In genomic region chr15:75156306-75157215, GRCh38 we compare ENCODE assay signal across 24 cellular contexts. TPM values are rescaled to one million over a fixed set of nuclear protein-coding genes. Genes with fewer than 3 reads are reported as not detected.
DNase-seq lines count a peak whose midpoint lies in the region; ATAC-seq, FAIRE-seq and TF ChIP-seq lines count a peak whose summit lies in the region.
"Had no signal": no experiment of that assay in that cellular context is flagged by ENCODE, and none has a peak within 500 bp of the region (broad histone marks: within the 10 kb centered on the region; RNA-seq: fewer than 3 reads in every experiment).

No MANE protein-coding gene starts in this region.

- peak; percentile 57 for FAIRE-seq in GM12891 (lab: Jason Lieb, UNC)
- FAIRE-seq: frontal cortex had no signal

- H3K27me3 ChIP-seq in thyroid gland, result no peaks in the 10 kb centered on the region
- H3K27me3 ChIP-seq in SJCRH30, result no peaks in the 10 kb centered on the region

- 54 to 58% methylated on average over 13 of the region's 13 CpGs for WGBS in thyroid gland, 2 donors

- H3K4me3 ChIP-seq in thyroid gland (replicated peaks in 1 of 3) (no peak overlapping the region), SJCRH30 (no peak overlapping the region)

- no peaks in the 10 kb centered on the region for H3K36me3 Mint-ChIP-seq in WTC11
- H3K36me3 Mint-ChIP-seq: activated CD4-positive, alpha-beta memory T cell treated with anti-CD3 and anti-CD28 coated beads for 36 hours; memory B cell had no signal

- TF ChIP-seq CTCF in WTC11 (IDR thresholded peaks at IDR 0.05), result no peak
- no peak for TF ChIP-seq CTCF in thyroid gland (IDR thresholded peaks at IDR 0.05)

- H3K36me3 ChIP-seq in thyroid gland (no peaks in the 10 kb centered on the region), SJCRH30 (no peaks in the 10 kb centered on the region)

- TF ChIP-seq POLR2A in GM12891 (IDR thresholded peaks at IDR 0.05; ENCODE audit: low read depth, low read length), result no peak
- no peak for TF ChIP-seq POLR2A in thyroid gland (IDR thresholded peaks at IDR 0.05)

- CTCF ChIA-PET in WTC11 (lab: Charles Lee), result interaction anchor here (1.2 to 1.6 kb wide), 3 partner anchors 26 to 127 kb away, joined by 5 to 7 read pairs (median 5); partner anchors contain the start of gene C15orf39

- intact Hi-C loops in thyroid gland (cut with DNase I), result no loop called here

- DNase-seq in GM12891 (ENCODE audit: insufficient read length, low spot score), result no peak
- peak; percentile 62 for DNase-seq in WTC11 (ENCODE audit: low spot score)
- peak; percentile 89 for DNase-seq in kidney tubule cell (ENCODE audit: low spot score)
- peak; percentile 41 to 46 for DNase-seq in thyroid gland
- DNase-seq in NOMO-1 treated with DMSO at 0.1 percent for 48 hours (lab: John Stamatoyannopoulos, UW; ENCODE audit: unreplicated experiment), result no peak
- DNase-seq in SHP77 (lab: John Stamatoyannopoulos, UW), result no peak
- DNase-seq in SJCRH30, result no peak
- DNase-seq: activated CD4-positive, alpha-beta memory T cell treated with anti-CD3 and anti-CD28 coated beads for 36 hours; activated effector memory CD4-positive, alpha-beta T cell treated with Interleukin-2 at 50 U/mL for 16 hours; activated naive CD8-positive, alpha-beta T cell treated with anti-CD3 and anti-CD28 coated beads, Interleukin-2, amount 10 ng/mL, durations not matched to agents 7 days and 5 days; CD4-positive, alpha-beta T cell; cerebellar nuclear complex; DMS153; erythroblast; GF-D8; hippocampal formation; IMR-90; NCI-H1436; NCI-H510A had no signal

- peaks cover 4% of the 10 kb centered on the region; the same call in 1 of the 2 replicates for H3K9me3 Mint-ChIP-seq in WTC11
- H3K9me3 Mint-ChIP-seq: activated CD4-positive, alpha-beta memory T cell treated with anti-CD3 and anti-CD28 coated beads for 36 hours; activated naive CD8-positive, alpha-beta T cell treated with anti-CD3 and anti-CD28 coated beads, Interleukin-2, amount 10 ng/mL, durations not matched to agents 7 days and 5 days; CD4-positive, alpha-beta T cell; memory B cell had no signal

- POLR2A ChIA-PET in WTC11 (lab: Charles Lee), result interaction anchor here (1.2 kb wide), 1 partner anchor 89 kb away, joined by 3 read pairs; no protein-coding TSS in a partner anchor

- H3K27ac Mint-ChIP-seq in WTC11, result no peak overlapping the region; the same call in 1 of the 2 replicates
- H3K27ac Mint-ChIP-seq: activated CD4-positive, alpha-beta memory T cell treated with anti-CD3 and anti-CD28 coated beads for 36 hours; activated naive CD8-positive, alpha-beta T cell treated with anti-CD3 and anti-CD28 coated beads, Interleukin-2, amount 10 ng/mL, durations not matched to agents 7 days and 5 days; CD4-positive, alpha-beta T cell; memory B cell; T-helper 2 cell treated with Interferon-gamma antibody and Interleukin-4, amounts not matched to agents 5 μg/mL and 100 μg/mL, for 36 hours had no signal

- peak; percentile 82 for ATAC-seq in WTC11
- ATAC-seq: sciatic nerve, SK-N-SH treated with all-trans-retinoic acid at 6 μM for 48 hours had no signal

- H3K4me1 ChIP-seq in thyroid gland (peaks cover 8 to 10% of the 10 kb centered on the region in 2 donors), SJCRH30 (peaks cover 4% of the 10 kb centered on the region; the same call in 1 of the 2 replicates)

- H3K4me3 Mint-ChIP-seq in WTC11, result no peak overlapping the region
- H3K4me3 Mint-ChIP-seq: activated CD4-positive, alpha-beta memory T cell treated with anti-CD3 and anti-CD28 coated beads for 36 hours; activated naive CD8-positive, alpha-beta T cell treated with anti-CD3 and anti-CD28 coated beads, Interleukin-2, amount 10 ng/mL, durations not matched to agents 7 days and 5 days; CD4-positive, alpha-beta T cell; memory B cell; T-helper 2 cell treated with Interferon-gamma antibody and Interleukin-4, amounts not matched to agents 5 μg/mL and 100 μg/mL, for 36 hours had no signal

- H3K9me3 ChIP-seq in thyroid gland (no peaks in the 10 kb centered on the region), SJCRH30 (replicated peaks) (no peaks in the 10 kb centered on the region)

- peaks cover 8% of the 10 kb centered on the region for H3K4me1 Mint-ChIP-seq in WTC11

- H3K27ac ChIP-seq in thyroid gland (peak overlapping the region in 1 of 3 donors; percentile 52), SJCRH30 (no peak overlapping the region)

- no peaks in the 10 kb centered on the region; the same call in none of the 2 replicates for H3K27me3 Mint-ChIP-seq in WTC11 (ENCODE audit: low read depth)
- H3K27me3 Mint-ChIP-seq: CD4-positive, alpha-beta T cell had no signal

TF ChIP-seq in GM12891, 5 proteins besides CTCF, POLR2A, EP300 and RAD21:
- TF ChIP-seq SPI1 (IDR thresholded peaks at IDR 0.05; ENCODE audit: low read depth, low read length) (peak; percentile 43; the same call in 1 of the 2 replicates), POLR2AphosphoS5 (IDR thresholded peaks at IDR 0.05; ENCODE audit: low read depth, low read length) (no peak), PAX5 (IDR thresholded peaks at IDR 0.05; ENCODE audit: insufficient read depth, low read length, severe bottlenecking) (no peak), POU2F2 (IDR thresholded peaks at IDR 0.05; ENCODE audit: low read depth, low read length) (no peak)
TF ChIP-seq in GM12891: peak in this region for 1.

TF ChIP-seq in WTC11, 78 proteins besides CTCF, POLR2A, EP300 and RAD21:
- peak; percentile 54; the same call in 1 of the 2 replicates for TF ChIP-seq GTF2I (CRISPR knock-in tag; conservative IDR thresholded peaks at IDR 0.05)
- TF ChIP-seq ZNF121 (CRISPR knock-in tag; IDR thresholded peaks at IDR 0.05), result no peak

RNA-seq across cellular contexts. Expression of gene C15orf39, which starts 45.1 kb away (rescaled TPM):
- polyA plus RNA-seq in GM12891 (2012; ENCODE audit: low read depth, missing spikeins), result 41.0 TPM
- total RNA-seq in WTC11 (2021) (39.9 to 52.8 TPM (median 41.6 TPM) in 3 replicates), thyroid gland (10 to 100 TPM; 10.6 to 18.3 (median 16.7) TPM)
- total RNA-seq in SJCRH30 (2014; rRNA removed; shearing (Covaris generic)), result 19.6 and 21.1 TPM in 2 replicates

Comparison
In these comparisons a context has a peak if more than half of its experiments do, and no peak if none do; other contexts are left out.
1. DNase-seq: peak in WTC11 (single experiment), kidney tubule cell (single experiment) and thyroid gland (2 of 2); none in GM12891 (single experiment), NOMO-1 treated with DMSO at 0.1 percent for 48 hours (single experiment), SHP77 (0 of 2) and SJCRH30 (0 of 2).